Comparison of ENCODE assay signal across 8 cellular contexts in genomic region chr19:45179063-45179847, GRCh38. TPM values are rescaled to one million over a fixed set of nuclear protein-coding genes. Genes with fewer than 3 reads are reported as not detected.
DNase-seq lines count a peak whose midpoint lies in the region; ATAC-seq and TF ChIP-seq lines count a peak whose summit lies in the region.

No MANE protein-coding gene starts in this region.

- no peak for ATAC-seq in activated naive CD4-positive, alpha-beta T cell treated with anti-CD3 and anti-CD28 coated beads, Interleukin-2, amount 50 U/mL, for 72 hours
- ATAC-seq in GM19452 (IDR thresholded peaks at IDR 0.05; ENCODE audit: unreplicated experiment), result no peak
- no peak for ATAC-seq in HG02884 (IDR thresholded peaks at IDR 0.05; ENCODE audit: unreplicated experiment)

- TF ChIP-seq POLR2A in NB4 (IDR thresholded peaks at IDR 0.05; ENCODE audit: extremely low read depth, insufficient read length), result no peak

- H3K27ac ChIP-seq in hepatocyte, result peak overlapping the region; percentile 79
- H3K27ac ChIP-seq in skin epidermis, result peak overlapping the region; percentile 3 to 94 (median 84)

- DNase-seq in GM10248 (ENCODE audit: extremely low spot score) (peak; percentile 38), NB4 (ENCODE audit: low read depth) (peak; percentile 41), hepatocyte (ENCODE audit: low spot score) (peak; percentile 81), medulla oblongata (ENCODE audit: extremely low spot score) (no peak)
- DNase-seq in activated naive CD4-positive, alpha-beta T cell treated with anti-CD3 and anti-CD28 coated beads, Interleukin-2, amount 50 U/mL, for 72 hours (ENCODE audit: low spot score in 2 of 2), result peak; percentile 52 to 68

- H3K9me3 ChIP-seq in hepatocyte (ENCODE audit: low read depth), result no peaks in the 10 kb centered on the region

- peaks cover 45% of the 10 kb centered on the region for H3K79me2 ChIP-seq in hepatocyte

- H3K27me3 ChIP-seq in hepatocyte, result no peaks in the 10 kb centered on the region

- peak overlapping the region; percentile 95 for H3K4me2 ChIP-seq in hepatocyte

- TF ChIP-seq CTCF in GM10248 (IDR thresholded peaks at IDR 0.05; ENCODE audit: control extremely low read depth, extremely low read depth, low read depth, missing control alignments) (no peak), NB4 (IDR thresholded peaks at IDR 0.05; ENCODE audit: low read depth, low read length) (no peak), hepatocyte (IDR thresholded peaks at IDR 0.05; ENCODE audit: poor library complexity) (no peak)

- 2% methylated on average over 61 of the region's 92 CpGs for WGBS in hepatocyte (ENCODE audit: low lambda C conversion rate, missing lambda C conversion rate)

- POLR2A ChIA-PET in GM10248 (lab: Yijun Ruan, JAX), result interaction anchor here (0.9 to 1.0 kb wide), 2 partner anchors 14 to 289 kb away, joined by 4 read pairs; partner anchors contain the start of gene FOSB

- no peaks in the 10 kb centered on the region for H3K9me3 Mint-ChIP-seq in activated naive CD4-positive, alpha-beta T cell treated with anti-CD3 and anti-CD28 coated beads, Interleukin-2, amount 50 U/mL, for 72 hours

- no peaks in the 10 kb centered on the region for H4K20me1 ChIP-seq in hepatocyte (ENCODE audit: insufficient read depth, poor library complexity, severe bottlenecking)

- H3K27ac Mint-ChIP-seq in activated naive CD4-positive, alpha-beta T cell treated with anti-CD3 and anti-CD28 coated beads, Interleukin-2, amount 50 U/mL, for 72 hours, result peak overlapping the region; percentile 89 to 96

- no peaks in the 10 kb centered on the region for H3K9me2 ChIP-seq in hepatocyte (replicated peaks; ENCODE audit: insufficient read depth)

- H2AFZ ChIP-seq in hepatocyte, result peak overlapping the region; percentile 28

- peaks cover 10% of the 10 kb centered on the region for H3K4me1 ChIP-seq in hepatocyte (ENCODE audit: insufficient read depth)

- CTCF ChIA-PET in GM10248 (lab: Yijun Ruan, JAX), result interaction anchor here (0.8 to 2.7 kb wide), 12 partner anchors 8 to 119 kb away, joined by 3 to 15 read pairs (median 4); no protein-coding TSS in a partner anchor

- H3K4me3 ChIP-seq in NB4 (ENCODE audit: low read depth, low read length) (peak overlapping the region; percentile 76), hepatocyte (peak overlapping the region; percentile 30), skin epidermis (peak overlapping the region; percentile 58 to 78 (median 69))

- no peaks in the 10 kb centered on the region for H3K36me3 ChIP-seq in hepatocyte (replicated peaks; ENCODE audit: insufficient read depth, low read depth)

- H3K36me3 Mint-ChIP-seq in activated naive CD4-positive, alpha-beta T cell treated with anti-CD3 and anti-CD28 coated beads, Interleukin-2, amount 50 U/mL, for 72 hours, result peaks cover 0 to 5% of the 10 kb centered on the region in 2 donors

RNA-seq across cellular contexts. Expression of gene BLOC1S3, which starts 0.7 kb away (rescaled TPM):
- total RNA-seq in activated naive CD4-positive, alpha-beta T cell treated with anti-CD3 and anti-CD28 coated beads, Interleukin-2, amount 50 U/mL, for 72 hours, result 10 to 100 TPM; 15.0 to 16.7 TPM
- total RNA-seq in hepatocyte, result 8.4 and 12.5 TPM in 2 replicates
- polyA plus RNA-seq in hepatocyte, result 15.6 and 17.1 TPM in 2 replicates

RNA-seq across cellular contexts. Expression of gene TRAPPC6A, which starts 1.2 kb away (rescaled TPM):
- total RNA-seq in activated naive CD4-positive, alpha-beta T cell treated with anti-CD3 and anti-CD28 coated beads, Interleukin-2, amount 50 U/mL, for 72 hours, result 10 to 100 TPM; 27.2 to 36.8 TPM
- total RNA-seq in hepatocyte, result 24.6 and 25.7 TPM in 2 replicates
- 60.1 and 75.8 TPM in 2 replicates for polyA plus RNA-seq in hepatocyte

RNA-seq across cellular contexts. Expression of gene NKPD1, which starts 18.5 kb away (rescaled TPM):
- under 1 TPM in 1 of 2 donors, not detected in 1; 0.14 TPM for total RNA-seq in activated naive CD4-positive, alpha-beta T cell treated with anti-CD3 and anti-CD28 coated beads, Interleukin-2, amount 50 U/mL, for 72 hours
- 0.08 and 0.27 TPM in 2 replicates for total RNA-seq in hepatocyte
- polyA plus RNA-seq in hepatocyte, result 0.50 and 0.60 TPM in 2 replicates
